ENCODE assay signal across 8 cellular contexts in the genomic region with DNA sequence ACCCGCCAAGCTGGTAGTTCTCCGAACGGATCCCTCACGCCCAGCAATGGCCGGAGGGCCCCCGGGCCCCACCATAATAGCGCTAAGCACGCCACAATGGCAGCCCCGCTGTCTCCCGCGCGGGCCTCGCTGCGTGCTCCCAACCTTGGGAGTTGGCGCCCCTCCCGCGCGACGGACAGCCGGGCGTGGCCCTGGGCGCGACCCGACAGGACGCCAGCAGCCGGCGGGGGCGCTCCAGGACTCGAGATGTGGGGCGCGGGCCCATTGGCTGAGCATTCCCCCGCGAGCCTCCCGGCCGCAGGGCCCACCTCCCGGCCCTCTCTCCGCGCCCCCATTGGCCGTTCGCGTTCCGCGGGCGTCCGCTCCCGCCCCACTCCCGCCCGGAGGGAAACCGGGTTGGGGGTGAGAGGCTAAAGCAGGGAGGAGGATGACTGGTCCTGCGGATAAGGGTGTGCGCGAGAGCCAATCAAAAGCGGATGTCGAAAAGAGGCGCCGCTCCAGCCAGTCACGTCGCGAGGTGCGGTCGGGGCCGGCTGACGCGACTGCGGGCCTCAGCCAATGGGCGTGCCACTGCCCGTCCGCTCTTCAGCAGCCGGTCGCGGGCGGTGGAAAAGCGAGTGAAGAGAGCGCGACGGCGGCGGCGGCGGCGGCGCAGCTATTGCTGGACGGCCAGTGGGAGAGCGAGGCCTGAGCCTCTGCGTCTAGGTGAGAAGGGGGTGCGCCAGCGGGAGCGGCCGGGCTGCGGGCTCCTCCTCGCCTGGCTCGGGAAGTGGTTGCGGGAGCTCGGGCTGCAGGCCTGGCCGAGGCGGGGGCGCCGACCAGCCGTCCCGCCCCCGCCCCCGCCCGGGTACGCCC. TPM values are rescaled to one million over a fixed set of nuclear protein-coding genes. Genes with fewer than 3 reads are reported as not detected.
A peak's percentile ranks its signal among the peaks of the same experiment; 100 is the strongest.
DNase-seq lines count a peak whose midpoint lies in the region; ATAC-seq lines count a peak whose summit lies in the region.

A gene with protein sequence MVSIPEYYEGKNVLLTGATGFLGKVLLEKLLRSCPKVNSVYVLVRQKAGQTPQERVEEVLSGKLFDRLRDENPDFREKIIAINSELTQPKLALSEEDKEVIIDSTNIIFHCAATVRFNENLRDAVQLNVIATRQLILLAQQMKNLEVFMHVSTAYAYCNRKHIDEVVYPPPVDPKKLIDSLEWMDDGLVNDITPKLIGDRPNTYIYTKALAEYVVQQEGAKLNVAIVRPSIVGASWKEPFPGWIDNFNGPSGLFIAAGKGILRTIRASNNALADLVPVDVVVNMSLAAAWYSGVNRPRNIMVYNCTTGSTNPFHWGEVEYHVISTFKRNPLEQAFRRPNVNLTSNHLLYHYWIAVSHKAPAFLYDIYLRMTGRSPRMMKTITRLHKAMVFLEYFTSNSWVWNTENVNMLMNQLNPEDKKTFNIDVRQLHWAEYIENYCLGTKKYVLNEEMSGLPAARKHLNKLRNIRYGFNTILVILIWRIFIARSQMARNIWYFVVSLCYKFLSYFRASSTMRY (plus strand): TSS at position 567 of the 855 bp plus-strand sequence. CDS start 26,098 bp downstream, outside the sequence.

- peak; percentile 85 for ATAC-seq in GM19043 (IDR thresholded peaks at IDR 0.05; ENCODE audit: low read depth, unreplicated experiment)
- peak; percentile 88 for ATAC-seq in HG03378 (IDR thresholded peaks at IDR 0.05; ENCODE audit: unreplicated experiment)

- DNase-seq in Ammon's horn (ENCODE audit: low spot score), result peak; percentile 99
- peak; percentile 97 for DNase-seq in NCI-H460 (ENCODE audit: extremely low read depth, low read depth)
- DNase-seq in activated CD4-positive, alpha-beta T cell treated with anti-CD3 and anti-CD28 coated beads for 1 hour, result peak; percentile 94
- DNase-seq in cerebellum (ENCODE audit: low spot score), result peak; percentile 99
- DNase-seq in islet precursor cell, result peak; percentile 100
- peak; percentile 97 for DNase-seq in stimulated activated CD4-positive, alpha-beta T cell treated with anti-CD3 and anti-CD28 coated beads, Interleukin-15, amount 100 ng/mL, for 24 hours

RNA-seq across cellular contexts. Expression of the gene that starts here (rescaled TPM):
- 32.9 and 39.1 TPM in 2 replicates for total RNA-seq in NCI-H460 (2014; rRNA removed; shearing (Covaris generic))
- polyA plus RNA-seq in NCI-H460 (2014; cell fraction: nucleus; rRNA removed), result 44.7 and 78.0 TPM in 2 replicates
- 106 TPM for total RNA-seq in cerebellum

Comparison
In these comparisons a context has a peak if more than half of its experiments do, and no peak if none do; other contexts are left out.
1. Peak in every context shown above with its lines: DNase-seq and ATAC-seq.